8 cellular contexts compared by ENCODE assay signal in the genomic region with DNA sequence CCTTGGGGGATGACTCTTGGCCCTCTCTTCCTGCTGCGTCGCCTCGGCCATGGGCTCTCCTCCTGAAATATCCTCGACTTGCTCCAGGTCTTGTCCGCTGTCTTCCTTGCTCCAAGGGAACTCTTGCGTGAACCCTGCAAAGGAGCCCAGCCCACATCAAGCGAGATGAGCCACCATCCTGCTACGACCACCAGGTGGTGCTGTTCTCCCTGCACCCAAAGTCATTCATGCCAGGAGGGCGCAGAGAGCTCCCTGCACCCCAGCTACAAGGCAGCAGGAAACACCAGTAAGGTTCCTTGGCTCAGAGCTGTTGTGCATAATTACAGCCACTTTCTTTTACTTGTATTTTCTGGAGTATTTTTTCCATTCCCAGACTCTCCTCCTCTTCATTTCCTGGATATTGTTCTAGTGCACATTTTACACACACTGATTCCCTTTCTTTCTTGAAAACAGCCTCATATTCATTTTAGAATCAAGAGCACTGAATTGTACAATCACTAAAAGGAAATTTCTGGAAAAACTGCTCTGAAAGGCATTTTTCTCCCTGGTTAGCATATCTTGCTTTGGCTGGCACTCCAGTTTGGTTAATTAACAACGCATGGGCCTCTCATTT.
A peak's percentile ranks its signal among the peaks of the same experiment; 100 is the strongest.
DNase-seq lines count a peak whose midpoint lies in the region; FAIRE-seq and TF ChIP-seq lines count a peak whose summit lies in the region.

No MANE protein-coding gene starts in this region.

- no peak overlapping the region for H3K9ac ChIP-seq in mammary epithelial cell (ENCODE audit: insufficient read depth, low read length)

- no peaks in the 10 kb centered on the region for H3K79me2 ChIP-seq in mammary epithelial cell (ENCODE audit: insufficient read depth, low read length)

- H3K4me1 ChIP-seq in SJCRH30 = no peaks in the 10 kb centered on the region
- no peaks in the 10 kb centered on the region for H3K4me1 ChIP-seq in mammary epithelial cell (ENCODE audit: insufficient read depth, low read length)

- H3K27me3 ChIP-seq in SJCRH30 (no peaks in the 10 kb centered on the region), mammary epithelial cell (ENCODE audit: insufficient read depth, low read length) (peaks cover 4% of the 10 kb centered on the region)

- 16% methylated on average over 9 of the region's 10 CpGs for WGBS in mammary epithelial cell (ENCODE audit: low coverage, missing lambda C conversion rate)

- no peak overlapping the region for H3K4me3 ChIP-seq in SJCRH30
- H3K4me3 ChIP-seq in mammary epithelial cell (replicated peaks in 1 of 3; ENCODE audit: insufficient read depth in 1 of 3, low read depth in 2 of 3, low read length in 3 of 3) = no peak overlapping the region

- in situ Hi-C loops in mammary epithelial cell (cut with MboI; ENCODE audit: low sequenced_read_pairs in 2 of 2) = no loop called here

- no TSS peak for BruUV-seq in mammary epithelial cell (replicated peaks; lab: Mats Ljungman, UMichigan)

- TF ChIP-seq POLR2A in H54 (IDR thresholded peaks at IDR 0.05; ENCODE audit: low read depth, low read length) = no peak

- peak; percentile 20 for DNase-seq in activated naive CD4-positive, alpha-beta T cell treated with Interleukin-2 at 50 U/mL for 16 hours
- DNase-seq in activated naive CD4-positive, alpha-beta T cell treated with anti-CD3 and anti-CD28 coated beads, Interleukin-2, amount 50 U/mL, for 16 hours = no peak
- DNase-seq in H54 (ENCODE audit: insufficient read length, low spot score) (peak; percentile 30), Kasumi-1 (lab: John Stamatoyannopoulos, UW) (peak; percentile 18 to 30), SJCRH30 (peak; percentile 21 to 60), mammary epithelial cell (peak; percentile 40), kidney tubule cell (ENCODE audit: low spot score) (peak; percentile 66)
- DNase-seq in stimulated activated CD8-positive, alpha-beta memory T cell treated with anti-CD3 and anti-CD28 coated beads, Interleukin-7, amount 100 ng/mL, for 24 hours (ENCODE audit: low read depth) = peak; percentile 1

- H3K27ac ChIP-seq in SJCRH30 = no peak overlapping the region
- no peak overlapping the region for H3K27ac ChIP-seq in mammary epithelial cell (ENCODE audit: insufficient read depth, low read depth, low read length)

- H3K9me3 ChIP-seq in SJCRH30 (replicated peaks) (no peaks in the 10 kb centered on the region), mammary epithelial cell (replicated peaks; ENCODE audit: insufficient read depth, low read length) (no peaks in the 10 kb centered on the region)

- H3K36me3 ChIP-seq in SJCRH30 (no peaks in the 10 kb centered on the region), mammary epithelial cell (ENCODE audit: insufficient read depth, low read length) (no peaks in the 10 kb centered on the region)

- dilution Hi-C loops in mammary epithelial cell (cut with HindIII; ENCODE audit: low sequenced_read_pairs) = loop anchor here (5.0 to 25.0 kb wide), 2 partner anchors 52 to 678 kb away; no protein-coding TSS in a partner anchor

- peak; percentile 89 to 94 for TF ChIP-seq CTCF in mammary epithelial cell (conservative IDR thresholded peaks at IDR 0.05 in 1 of 2, IDR thresholded peaks at IDR 0.05 in 1 of 2; ENCODE audit: extremely low read depth in 1 of 2, insufficient read depth in 1 of 2, low read depth in 1 of 2, low read length in 2 of 2)

- H2AFZ ChIP-seq in mammary epithelial cell (ENCODE audit: low read depth, low read length) = no peak overlapping the region

- CTCF ChIA-PET in mammary epithelial cell (lab: Charles Lee; ENCODE audit: low non-redundant PET) = interaction anchor here (0.5 to 0.9 kb wide), 7 partner anchors 40 to 1000 kb away, joined by 3 to 7 read pairs (median 4); no protein-coding TSS in a partner anchor

- no peak overlapping the region for H3K4me2 ChIP-seq in mammary epithelial cell (ENCODE audit: insufficient read depth, low read depth, low read length)

- H4K20me1 ChIP-seq in mammary epithelial cell (ENCODE audit: insufficient read depth, low read length) = no peaks in the 10 kb centered on the region

- FAIRE-seq in H54 (lab: Jason Lieb, UNC) = no peak

- intact Hi-C loops in mammary epithelial cell (cut with micrococcal nuclease) = loop anchor here (1.0 kb wide), 1 partner anchor 701 kb away; no protein-coding TSS in a partner anchor
